ENCODE assay signal across 9 cellular contexts in genomic region chrX:55451125-55451524, GRCh38. TPM values are rescaled to one million over a fixed set of nuclear protein-coding genes. Genes with fewer than 3 reads are reported as not detected.
DNase-seq lines count a peak whose midpoint lies in the region; ATAC-seq and TF ChIP-seq lines count a peak whose summit lies in the region.
"Had no signal": no experiment of that assay in that cellular context is flagged by ENCODE, and none has a peak within 500 bp of the region (broad histone marks: within the 10 kb centered on the region; RNA-seq: fewer than 3 reads in every experiment).

No MANE protein-coding gene starts in this region.

- no peak for TF ChIP-seq CTCF in heart right ventricle (IDR thresholded peaks at IDR 0.05)
- no peak for TF ChIP-seq CTCF in VCaP (conservative IDR thresholded peaks at IDR 0.05)
- no peak for TF ChIP-seq CTCF in upper lobe of left lung (IDR thresholded peaks at IDR 0.05)

- H3K4me1 ChIP-seq in heart right ventricle (peaks cover 0 to 7% (median 0%) of the 10 kb centered on the region in 9 donors), right cardiac atrium (ENCODE audit: control insufficient read depth, insufficient read depth, low read length) (no peaks in the 10 kb centered on the region), upper lobe of left lung (peaks cover 0 to 15% (median 0%) of the 10 kb centered on the region in 4 donors)
- H3K4me1 ChIP-seq: tibial nerve had no signal

- intact Hi-C loops in heart right ventricle (cut with DNase I): loop anchor here in 1 of 10 donors (10.0 kb wide), 2 partner anchors 264 to 286 kb away; partner anchors contain the start of gene RRAGB
- intact Hi-C loops in right cardiac atrium (cut with DNase I): no loop called here

- 31 to 40% methylated on average over 2 of the region's 2 CpGs for WGBS in heart right ventricle, 2 donors
- WGBS in right cardiac atrium: 33% methylated on average over 2 of the region's 2 CpGs
- 14 to 66% methylated on average over 2 of the region's 2 CpGs for WGBS in upper lobe of left lung, 2 donors

- H3K4me3 ChIP-seq in heart right ventricle: peak overlapping the region in 7 of 10 donors; percentile 67 to 86 (median 76)
- H3K4me3 ChIP-seq in right cardiac atrium (ENCODE audit: low read length): no peak overlapping the region
- H3K4me3 ChIP-seq in upper lobe of left lung: peak overlapping the region in 3 of 4 donors; percentile 53 to 73 (median 70)

- TF ChIP-seq EP300 in upper lobe of left lung (IDR thresholded peaks at IDR 0.05): no peak

- H3K36me3 ChIP-seq in heart right ventricle: no peaks in the 10 kb centered on the region
- no peaks in the 10 kb centered on the region for H3K36me3 ChIP-seq in upper lobe of left lung
- H3K36me3 ChIP-seq: tibial nerve had no signal

- no peaks in the 10 kb centered on the region for H3K9me3 ChIP-seq in heart right ventricle
- no peaks in the 10 kb centered on the region for H3K9me3 ChIP-seq in right cardiac atrium (ENCODE audit: control insufficient read depth, low read length)
- H3K9me3 ChIP-seq in upper lobe of left lung: no peaks in the 10 kb centered on the region
- H3K9me3 ChIP-seq: tibial nerve had no signal

- H3K27ac ChIP-seq in heart right ventricle: peak overlapping the region in 9 of 10 donors; percentile 78 to 89 (median 87)
- H3K27ac ChIP-seq in right cardiac atrium (ENCODE audit: low read length): no peak overlapping the region
- H3K27ac ChIP-seq in VCaP: peak overlapping the region; percentile 83
- H3K27ac ChIP-seq in layer of hippocampus (ENCODE audit: low read depth, low read length): peak overlapping the region; percentile 71
- peak overlapping the region in 2 of 4 donors; percentile 82 to 85 for H3K27ac ChIP-seq in upper lobe of left lung

- no peak for TF ChIP-seq POLR2A in upper lobe of left lung (IDR thresholded peaks at IDR 0.05)

- DNase-seq in heart right ventricle: no peak
- no peak for DNase-seq in right cardiac atrium
- DNase-seq in upper lobe of left lung: no peak
- DNase-seq in germinal center (ENCODE audit: low spot score): no peak

- no peaks in the 10 kb centered on the region for H3K27me3 ChIP-seq in heart right ventricle
- H3K27me3 ChIP-seq in right cardiac atrium (ENCODE audit: control insufficient read depth, insufficient read depth): no peaks in the 10 kb centered on the region
- H3K27me3 ChIP-seq in layer of hippocampus (ENCODE audit: control insufficient read depth, insufficient read depth, low read length): no peaks in the 10 kb centered on the region
- no peaks in the 10 kb centered on the region for H3K27me3 ChIP-seq in upper lobe of left lung
- H3K27me3 ChIP-seq: tibial nerve had no signal

- no peak for ATAC-seq in heart right ventricle
- no peak for ATAC-seq in right cardiac atrium
- ATAC-seq in upper lobe of left lung (ENCODE audit: low FRiP score in 2 of 2): no peak
- ATAC-seq in HG02798 (IDR thresholded peaks at IDR 0.05; ENCODE audit: poor library complexity, unreplicated experiment): no peak
- ATAC-seq in GM18519 (IDR thresholded peaks at IDR 0.05; ENCODE audit: low FRiP score, unreplicated experiment): no peak

RNA-seq across cellular contexts. Expression of gene MAGEH1, which starts 0.8 kb away (rescaled TPM):
- total RNA-seq in heart right ventricle: 10 to 100 TPM in 8 of 10 donors, 1 to 10 TPM in 2; 9.2 to 15.0 (median 11.8) TPM
- polyA plus RNA-seq in heart right ventricle: 10 to 100 TPM in 1 of 2 donors, 1 to 10 TPM in 1; 6.5 to 28.4 TPM
- 10 to 100 TPM; 21.1 to 26.8 (median 22.7) TPM for total RNA-seq in right cardiac atrium
- polyA plus RNA-seq in right cardiac atrium: 22.1 TPM
- 10 to 100 TPM in 5 of 6 donors, 1 to 10 TPM in 1; 7.3 to 26.3 (median 25.6) TPM for total RNA-seq in upper lobe of left lung

RNA-seq across cellular contexts. Expression of gene USP51, which starts 38.5 kb away (rescaled TPM):
- total RNA-seq in heart right ventricle: 1 to 10 TPM; 1.5 to 4.9 (median 2.3) TPM
- polyA plus RNA-seq in heart right ventricle: under 1 TPM; 0.25 to 0.66 TPM
- 1 to 10 TPM; 3.5 to 5.2 (median 4.3) TPM for total RNA-seq in right cardiac atrium
- polyA plus RNA-seq in right cardiac atrium: 1.7 TPM
- total RNA-seq in upper lobe of left lung: 1 to 10 TPM in 5 of 6 donors, under 1 TPM in 1; 0.55 to 4.4 (median 3.2) TPM
